ENCODE assay signal across 8 cellular contexts in genomic region chr3:197665142-197665491, GRCh38.
DNase-seq lines count a peak whose midpoint lies in the region; ATAC-seq and TF ChIP-seq lines count a peak whose summit lies in the region.
"Not testable (repeated sequence)": the region's sequence is repeated elsewhere in the genome, so short reads cannot be mapped to it uniquely, and the experiment has no call there.

No MANE protein-coding gene starts in this region.

- in situ Hi-C loops in astrocyte of the spinal cord (cut with HindIII; ENCODE audit: low sequenced_read_pairs), result not testable (repeated sequence)

- not testable (repeated sequence) for H3K4me1 ChIP-seq in RWPE2 (ENCODE audit: insufficient read depth, poor library complexity, severe bottlenecking); heart right ventricle; rectal smooth muscle tissue (ENCODE audit: control insufficient read depth, insufficient read depth, low read length)

- CTCF ChIA-PET in AG04449 (lab: Yijun Ruan, JAX), result not testable (repeated sequence)

- TF ChIP-seq CTCF in AG04449 (IDR thresholded peaks at IDR 0.05; ENCODE audit: insufficient read depth, low read length, missing control alignments); RWPE2 (IDR thresholded peaks at IDR 0.05; ENCODE audit: poor library complexity, severe bottlenecking); astrocyte of the spinal cord (IDR thresholded peaks at IDR 0.05; ENCODE audit: low read depth, low read length); heart right ventricle (IDR thresholded peaks at IDR 0.05): not testable (repeated sequence)

- not testable (repeated sequence) for H3K9me3 ChIP-seq in RWPE2 (ENCODE audit: severe bottlenecking); heart right ventricle

- POLR2A ChIA-PET in AG04449 (lab: Yijun Ruan, JAX), result not testable (repeated sequence)

- DNase-seq in AG04449 (ENCODE audit: low read depth, low spot score); H7; RWPE2 (ENCODE audit: low spot score); astrocyte of the spinal cord (ENCODE audit: low read depth, low spot score); heart right ventricle: not testable (repeated sequence)

- intact Hi-C loops in heart right ventricle (cut with DNase I), result not testable (repeated sequence)

- ATAC-seq in GM18907 (IDR thresholded peaks at IDR 0.05; ENCODE audit: unreplicated experiment) (peak; percentile 88), HG03175 (IDR thresholded peaks at IDR 0.05; ENCODE audit: unreplicated experiment) (peak; percentile 90), RWPE2 (ENCODE audit: low read depth) (peak; percentile 90), heart right ventricle (peak; percentile 86 to 95 (median 91))

- H3K4me3 ChIP-seq in AG04449 (ENCODE audit: low read depth, low read length), result peak overlapping the region; percentile 47
- H3K4me3 ChIP-seq in H7 (ENCODE audit: insufficient read depth, low read depth, low read length), result peak overlapping the region; percentile 29
- not testable (repeated sequence) for H3K4me3 ChIP-seq in RWPE2 (ENCODE audit: severe bottlenecking)
- H3K4me3 ChIP-seq in astrocyte of the spinal cord (ENCODE audit: low read depth, low read length), result peak overlapping the region; percentile 15
- H3K4me3 ChIP-seq in heart right ventricle, result peak overlapping the region in 9 of 10 donors; percentile 32 to 60 (median 48)
- peak overlapping the region; percentile 44 for H3K4me3 ChIP-seq in rectal smooth muscle tissue (ENCODE audit: low read length)

- 0% methylated on average over 1 to 3 of the region's 32 CpGs for WGBS in heart right ventricle, 2 donors

- not testable (repeated sequence) for H3K27me3 ChIP-seq in H7 (ENCODE audit: control insufficient read depth, insufficient read depth, low read length); RWPE2 (ENCODE audit: insufficient read depth, poor library complexity, severe bottlenecking); heart right ventricle; rectal smooth muscle tissue (ENCODE audit: control insufficient read depth, insufficient read depth, low read length)

- H3K9ac ChIP-seq in rectal smooth muscle tissue (ENCODE audit: low read length), result not testable (repeated sequence)

- H3K36me3 ChIP-seq in H7 (replicated peaks; ENCODE audit: control insufficient read depth, insufficient read depth, low read length); RWPE2 (ENCODE audit: low read depth); heart right ventricle; rectal smooth muscle tissue (ENCODE audit: control insufficient read depth, insufficient read depth, low read length): not testable (repeated sequence)

- H3K27ac ChIP-seq in RWPE2 (ENCODE audit: poor library complexity, severe bottlenecking); heart right ventricle; rectal smooth muscle tissue (ENCODE audit: low read depth, low read length): not testable (repeated sequence)
